ENCODE assay signal across 1 cellular context in genomic region chr17:78884876-78885667, GRCh38.
A peak's percentile ranks its signal among the peaks of the same experiment; 100 is the strongest.
TF ChIP-seq lines count a peak whose summit lies in the region.

No MANE protein-coding gene starts in this region.

TF ChIP-seq in HepG2, 621 proteins besides CTCF, POLR2A, EP300 and RAD21:
- TF ChIP-seq ZNF589 (CRISPR knock-in tag; conservative IDR thresholded peaks at IDR 0.05) (no peak), MAFK (conservative IDR thresholded peaks at IDR 0.05 in 1 of 2, IDR thresholded peaks at IDR 0.05 in 1 of 2; ENCODE audit: low read length in 2 of 2) (peak; percentile 67 to 75), BHLHE40 (IDR thresholded peaks at IDR 0.05; ENCODE audit: low read length) (no peak), MAFF (IDR thresholded peaks at IDR 0.05; ENCODE audit: low read depth, low read length) (peak; percentile 28; the same call in 1 of the 2 replicates), MIER2 (CRISPR knock-in tag; IDR thresholded peaks at IDR 0.05) (no peak), RFX3 (CRISPR knock-in tag; IDR thresholded peaks at IDR 0.05) (no peak), BCL6 (CRISPR knock-in tag; IDR thresholded peaks at IDR 0.05) (no peak), ZSCAN25 (CRISPR knock-in tag; IDR thresholded peaks at IDR 0.05) (no peak)
